ENCODE assay signal across 1 cellular context in the genomic region with DNA sequence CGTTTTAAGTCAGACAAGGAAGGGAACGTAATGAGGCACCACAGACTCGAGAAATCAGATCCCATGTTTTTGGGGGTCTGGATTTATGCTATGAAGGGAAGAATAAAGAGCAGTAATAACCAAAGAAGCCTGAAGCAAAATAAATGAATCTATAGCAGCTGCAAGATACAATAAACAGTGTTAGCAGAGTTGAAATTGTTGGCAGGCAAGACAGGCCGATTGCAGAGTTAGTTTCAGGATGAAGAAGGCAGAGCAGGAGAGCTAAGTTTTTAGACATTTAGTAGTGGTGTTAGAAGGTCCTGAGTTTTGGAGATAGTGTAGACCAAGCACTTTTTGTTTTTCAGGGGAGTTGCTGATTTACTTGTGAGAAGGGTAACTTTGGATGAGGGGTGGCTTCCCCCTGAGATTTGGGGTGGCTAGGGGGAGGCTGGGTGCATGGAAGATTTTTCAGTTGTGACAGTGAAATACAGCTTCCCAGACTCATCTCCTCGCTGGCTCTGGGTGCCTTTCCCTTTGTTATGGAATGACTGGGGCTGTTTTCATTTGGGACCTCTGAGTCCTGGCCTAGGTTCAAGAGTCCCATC.
TF ChIP-seq lines count a peak whose summit lies in the region.

No MANE protein-coding gene starts in this region.

TF ChIP-seq in SK-N-SH, 30 proteins besides CTCF, POLR2A, EP300 and RAD21 (continued from another document):
- TF ChIP-seq, protein P1, sequence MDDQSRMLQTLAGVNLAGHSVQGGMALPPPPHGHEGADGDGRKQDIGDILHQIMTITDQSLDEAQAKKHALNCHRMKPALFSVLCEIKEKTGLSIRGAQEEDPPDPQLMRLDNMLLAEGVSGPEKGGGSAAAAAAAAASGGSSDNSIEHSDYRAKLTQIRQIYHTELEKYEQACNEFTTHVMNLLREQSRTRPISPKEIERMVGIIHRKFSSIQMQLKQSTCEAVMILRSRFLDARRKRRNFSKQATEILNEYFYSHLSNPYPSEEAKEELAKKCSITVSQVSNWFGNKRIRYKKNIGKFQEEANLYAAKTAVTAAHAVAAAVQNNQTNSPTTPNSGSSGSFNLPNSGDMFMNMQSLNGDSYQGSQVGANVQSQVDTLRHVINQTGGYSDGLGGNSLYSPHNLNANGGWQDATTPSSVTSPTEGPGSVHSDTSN (IDR thresholded peaks at IDR 0.05), result no peak
- TF ChIP-seq RCOR1 (IDR thresholded peaks at IDR 0.05; ENCODE audit: low read length) (no peak), NFIC (IDR thresholded peaks at IDR 0.05; ENCODE audit: borderline replicate concordance) (no peak), FOXM1 (IDR thresholded peaks at IDR 0.05; ENCODE audit: low read depth) (no peak), EZH2phosphoT487 (IDR thresholded peaks at IDR 0.05; ENCODE audit: borderline replicate concordance, low read depth) (no peak), TAF1 (IDR thresholded peaks at IDR 0.05; ENCODE audit: borderline replicate concordance, low read depth, low read length) (no peak), GATA2 (CRISPR knock-in tag; IDR thresholded peaks at IDR 0.05) (no peak), RFX5 (IDR thresholded peaks at IDR 0.05; ENCODE audit: low read length) (no peak), RXRA (IDR thresholded peaks at IDR 0.05; ENCODE audit: borderline replicate concordance, low read depth) (no peak), FOSL2 (IDR thresholded peaks at IDR 0.05; ENCODE audit: borderline replicate concordance, low read depth) (no peak), TEAD4 (IDR thresholded peaks at IDR 0.05; ENCODE audit: borderline replicate concordance, insufficient read depth) (no peak), FOXJ3 (CRISPR knock-in tag; IDR thresholded peaks at IDR 0.05) (no peak), TCF12 (IDR thresholded peaks at IDR 0.05) (no peak)
- TF ChIP-seq, protein P2, sequence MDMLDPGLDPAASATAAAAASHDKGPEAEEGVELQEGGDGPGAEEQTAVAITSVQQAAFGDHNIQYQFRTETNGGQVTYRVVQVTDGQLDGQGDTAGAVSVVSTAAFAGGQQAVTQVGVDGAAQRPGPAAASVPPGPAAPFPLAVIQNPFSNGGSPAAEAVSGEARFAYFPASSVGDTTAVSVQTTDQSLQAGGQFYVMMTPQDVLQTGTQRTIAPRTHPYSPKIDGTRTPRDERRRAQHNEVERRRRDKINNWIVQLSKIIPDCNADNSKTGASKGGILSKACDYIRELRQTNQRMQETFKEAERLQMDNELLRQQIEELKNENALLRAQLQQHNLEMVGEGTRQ (IDR thresholded peaks at IDR 0.05; ENCODE audit: borderline replicate concordance, low read depth, low read length), result no peak
TF ChIP-seq in SK-N-SH: peak in this region for 0.
